1 cellular context compared by ENCODE assay signal in the genomic region with DNA sequence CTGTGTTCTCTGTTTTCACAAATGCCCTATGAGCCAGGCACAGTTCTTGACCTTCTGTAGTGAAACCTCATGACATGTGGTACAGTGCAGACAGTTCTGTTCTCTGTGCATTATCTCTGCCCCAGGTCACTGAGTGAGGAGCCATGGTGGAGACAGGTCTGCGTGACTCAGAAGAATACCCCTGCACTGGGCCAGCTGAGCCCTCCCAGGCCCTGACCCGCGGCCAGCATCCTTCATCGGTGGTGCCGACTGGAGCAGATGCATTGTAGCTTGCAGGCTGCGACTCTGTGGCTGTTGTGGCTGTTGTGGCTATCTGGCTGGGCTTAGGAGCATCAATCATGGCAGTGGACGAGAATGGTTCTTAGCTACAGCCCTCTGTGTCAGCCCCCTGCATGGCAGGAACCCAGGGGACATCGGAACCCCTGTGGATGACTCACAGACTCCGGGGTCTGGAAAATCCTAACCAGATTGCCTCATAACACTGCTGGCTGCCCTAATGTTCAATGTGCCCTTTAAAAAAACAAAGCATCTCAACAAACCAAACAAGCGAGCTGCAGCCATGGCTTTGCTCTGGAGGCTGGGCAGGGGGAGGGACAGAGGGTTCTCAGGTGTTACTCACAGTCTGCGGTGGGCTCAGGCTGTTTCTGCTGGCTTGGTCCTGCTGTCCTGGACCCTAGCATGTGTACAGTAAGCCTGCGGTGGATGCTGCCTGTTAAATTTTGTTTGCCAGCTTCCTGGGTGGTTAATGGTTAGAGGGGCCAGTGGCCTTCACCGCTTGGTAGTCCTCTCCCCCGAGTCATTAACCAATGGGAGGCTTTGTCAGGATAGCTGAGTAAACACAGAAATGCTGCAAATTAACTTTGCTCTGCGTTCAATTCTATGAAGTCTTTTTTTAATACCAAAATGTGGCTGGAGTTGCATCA.
TF ChIP-seq lines count a peak whose summit lies in the region.

SERPINA6 (minus strand) TSS at position 689 of the 923 bp plus-strand sequence. CDS start 8,688 bp downstream, outside the sequence.

TF ChIP-seq in HepG2, 621 proteins besides CTCF, POLR2A, EP300 and RAD21 (continued from another document and continues in another):
- TF ChIP-seq, protein P1, sequence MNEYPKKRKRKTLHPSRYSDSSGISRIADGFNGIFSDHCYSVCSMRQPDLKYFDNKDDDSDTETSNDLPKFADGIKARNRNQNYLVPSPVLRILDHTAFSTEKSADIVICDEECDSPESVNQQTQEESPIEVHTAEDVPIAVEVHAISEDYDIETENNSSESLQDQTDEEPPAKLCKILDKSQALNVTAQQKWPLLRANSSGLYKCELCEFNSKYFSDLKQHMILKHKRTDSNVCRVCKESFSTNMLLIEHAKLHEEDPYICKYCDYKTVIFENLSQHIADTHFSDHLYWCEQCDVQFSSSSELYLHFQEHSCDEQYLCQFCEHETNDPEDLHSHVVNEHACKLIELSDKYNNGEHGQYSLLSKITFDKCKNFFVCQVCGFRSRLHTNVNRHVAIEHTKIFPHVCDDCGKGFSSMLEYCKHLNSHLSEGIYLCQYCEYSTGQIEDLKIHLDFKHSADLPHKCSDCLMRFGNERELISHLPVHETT (CRISPR knock-in tag; conservative IDR thresholded peaks at IDR 0.05), result no peak; the same call in 1 of the 2 replicates
- TF ChIP-seq HNRNPH1 (optimal IDR thresholded peaks at IDR 0.05; ENCODE audit: low read depth, low read length), result no peak
- no peak for TF ChIP-seq ZNF136 (CRISPR knock-in tag; IDR thresholded peaks at IDR 0.05; ENCODE audit: low read depth)
- peak; percentile 9 for TF ChIP-seq TEAD3 (CRISPR knock-in tag; optimal IDR thresholded peaks at IDR 0.05; ENCODE audit: borderline replicate concordance)
- TF ChIP-seq ZNF746 (CRISPR knock-in tag; IDR thresholded peaks at IDR 0.05), result 0 out of 2 replicates have a peak, but pooled peaks have one; percentile 47
- no peak for TF ChIP-seq ZNF704 (CRISPR knock-in tag; IDR thresholded peaks at IDR 0.05; ENCODE audit: borderline replicate concordance)
- TF ChIP-seq CCDC6 (CRISPR knock-in tag; IDR thresholded peaks at IDR 0.05), result 0 out of 2 replicates have a peak, but pooled peaks have one; percentile 18
- TF ChIP-seq ZNF251 (CRISPR knock-in tag; IDR thresholded peaks at IDR 0.05), result no peak
- 0 out of 2 replicates have a peak, but pooled peaks have one; percentile 51 for TF ChIP-seq ZSCAN30 (CRISPR knock-in tag; IDR thresholded peaks at IDR 0.05)
- TF ChIP-seq ZNF12 (CRISPR knock-in tag; IDR thresholded peaks at IDR 0.05), result no peak
- TF ChIP-seq ZNF207 (IDR thresholded peaks at IDR 0.05; ENCODE audit: borderline replicate concordance), result no peak
- no peak for TF ChIP-seq EEA1 (CRISPR knock-in tag; IDR thresholded peaks at IDR 0.05; ENCODE audit: borderline replicate concordance)
- no peak for TF ChIP-seq CEBPZ (IDR thresholded peaks at IDR 0.05; ENCODE audit: low read length)
- peak; percentile 74; the same call in 1 of the 2 replicates for TF ChIP-seq PHF21A (CRISPR knock-in tag; IDR thresholded peaks at IDR 0.05)
- no peak for TF ChIP-seq ZFP90 (CRISPR knock-in tag; IDR thresholded peaks at IDR 0.05; ENCODE audit: borderline replicate concordance)
- TF ChIP-seq NFE2L1 (CRISPR knock-in tag; IDR thresholded peaks at IDR 0.05; ENCODE audit: borderline replicate concordance), result no peak; the same call in 1 of the 2 replicates
- peak; percentile 82 for TF ChIP-seq ZNF501 (CRISPR knock-in tag; IDR thresholded peaks at IDR 0.05)
- TF ChIP-seq HCFC1 (IDR thresholded peaks at IDR 0.05; ENCODE audit: low read depth, low read length), result no peak
- TF ChIP-seq SATB2 (CRISPR knock-in tag; IDR thresholded peaks at IDR 0.05), result no peak
- TF ChIP-seq HES4 (CRISPR knock-in tag; IDR thresholded peaks at IDR 0.05; ENCODE audit: borderline replicate concordance), result no peak
- peak; percentile 2; the same call in 1 of the 2 replicates for TF ChIP-seq ZNF143 (CRISPR knock-in tag; IDR thresholded peaks at IDR 0.05)
- TF ChIP-seq, protein P2, sequence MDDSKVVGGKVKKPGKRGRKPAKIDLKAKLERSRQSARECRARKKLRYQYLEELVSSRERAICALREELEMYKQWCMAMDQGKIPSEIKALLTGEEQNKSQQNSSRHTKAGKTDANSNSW (CRISPR knock-in tag; IDR thresholded peaks at IDR 0.05; ENCODE audit: borderline replicate concordance), result no peak
- TF ChIP-seq, protein P3, sequence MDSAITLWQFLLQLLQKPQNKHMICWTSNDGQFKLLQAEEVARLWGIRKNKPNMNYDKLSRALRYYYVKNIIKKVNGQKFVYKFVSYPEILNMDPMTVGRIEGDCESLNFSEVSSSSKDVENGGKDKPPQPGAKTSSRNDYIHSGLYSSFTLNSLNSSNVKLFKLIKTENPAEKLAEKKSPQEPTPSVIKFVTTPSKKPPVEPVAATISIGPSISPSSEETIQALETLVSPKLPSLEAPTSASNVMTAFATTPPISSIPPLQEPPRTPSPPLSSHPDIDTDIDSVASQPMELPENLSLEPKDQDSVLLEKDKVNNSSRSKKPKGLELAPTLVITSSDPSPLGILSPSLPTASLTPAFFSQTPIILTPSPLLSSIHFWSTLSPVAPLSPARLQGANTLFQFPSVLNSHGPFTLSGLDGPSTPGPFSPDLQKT (CRISPR knock-in tag; IDR thresholded peaks at IDR 0.05; ENCODE audit: borderline replicate concordance), result no peak
- TF ChIP-seq NFIB (CRISPR knock-in tag; IDR thresholded peaks at IDR 0.05; ENCODE audit: borderline replicate concordance), result no peak
- no peak; the same call in 1 of the 2 replicates for TF ChIP-seq ZFP82 (CRISPR knock-in tag; IDR thresholded peaks at IDR 0.05; ENCODE audit: borderline replicate concordance)
- TF ChIP-seq ZSCAN31 (CRISPR knock-in tag; IDR thresholded peaks at IDR 0.05; ENCODE audit: low read depth), result no peak
- TF ChIP-seq ZBTB8A (CRISPR knock-in tag; IDR thresholded peaks at IDR 0.05; ENCODE audit: borderline replicate concordance, low read depth), result no peak
- no peak for TF ChIP-seq SOX13 (IDR thresholded peaks at IDR 0.05)
- TF ChIP-seq SOX13 (CRISPR knock-in tag; conservative IDR thresholded peaks at IDR 0.05 in 1 of 2, IDR thresholded peaks at IDR 0.05 in 1 of 2), result peak in 1 of 2 experiments; percentile 60; a peak in 2 of 4 replicates
- TF ChIP-seq TAF15 (IDR thresholded peaks at IDR 0.05; ENCODE audit: low read depth, low read length, poor library complexity, severe bottlenecking), result no peak
- TF ChIP-seq ZBTB38 (CRISPR knock-in tag; IDR thresholded peaks at IDR 0.05), result 0 out of 2 replicates have a peak, but pooled peaks have one; percentile 27
- TF ChIP-seq, protein P4, sequence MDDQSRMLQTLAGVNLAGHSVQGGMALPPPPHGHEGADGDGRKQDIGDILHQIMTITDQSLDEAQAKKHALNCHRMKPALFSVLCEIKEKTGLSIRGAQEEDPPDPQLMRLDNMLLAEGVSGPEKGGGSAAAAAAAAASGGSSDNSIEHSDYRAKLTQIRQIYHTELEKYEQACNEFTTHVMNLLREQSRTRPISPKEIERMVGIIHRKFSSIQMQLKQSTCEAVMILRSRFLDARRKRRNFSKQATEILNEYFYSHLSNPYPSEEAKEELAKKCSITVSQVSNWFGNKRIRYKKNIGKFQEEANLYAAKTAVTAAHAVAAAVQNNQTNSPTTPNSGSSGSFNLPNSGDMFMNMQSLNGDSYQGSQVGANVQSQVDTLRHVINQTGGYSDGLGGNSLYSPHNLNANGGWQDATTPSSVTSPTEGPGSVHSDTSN (CRISPR knock-in tag; IDR thresholded peaks at IDR 0.05; ENCODE audit: borderline replicate concordance), result no peak
- TF ChIP-seq NCOA1 (CRISPR knock-in tag; IDR thresholded peaks at IDR 0.05), result no peak
- peak; percentile 61 for TF ChIP-seq MAX (IDR thresholded peaks at IDR 0.05)
- no peak for TF ChIP-seq ZNF724P (CRISPR knock-in tag; IDR thresholded peaks at IDR 0.05; ENCODE audit: borderline replicate concordance)
- no peak for TF ChIP-seq PLSCR1 (CRISPR knock-in tag; IDR thresholded peaks at IDR 0.05; ENCODE audit: borderline replicate concordance)
- no peak for TF ChIP-seq ZNF841 (CRISPR knock-in tag; IDR thresholded peaks at IDR 0.05; ENCODE audit: borderline replicate concordance)
- TF ChIP-seq SMAD3 (CRISPR knock-in tag; IDR thresholded peaks at IDR 0.05), result no peak
- TF ChIP-seq CSRNP2 (CRISPR knock-in tag; conservative IDR thresholded peaks at IDR 0.05; ENCODE audit: low read depth), result no peak
- TF ChIP-seq ZNF224 (CRISPR knock-in tag; IDR thresholded peaks at IDR 0.05), result peak; percentile 33; the same call in 1 of the 2 replicates
- peak; percentile 89; the same call in 1 of the 2 replicates for TF ChIP-seq ZSCAN25 (CRISPR knock-in tag; IDR thresholded peaks at IDR 0.05)
- TF ChIP-seq, protein P5, sequence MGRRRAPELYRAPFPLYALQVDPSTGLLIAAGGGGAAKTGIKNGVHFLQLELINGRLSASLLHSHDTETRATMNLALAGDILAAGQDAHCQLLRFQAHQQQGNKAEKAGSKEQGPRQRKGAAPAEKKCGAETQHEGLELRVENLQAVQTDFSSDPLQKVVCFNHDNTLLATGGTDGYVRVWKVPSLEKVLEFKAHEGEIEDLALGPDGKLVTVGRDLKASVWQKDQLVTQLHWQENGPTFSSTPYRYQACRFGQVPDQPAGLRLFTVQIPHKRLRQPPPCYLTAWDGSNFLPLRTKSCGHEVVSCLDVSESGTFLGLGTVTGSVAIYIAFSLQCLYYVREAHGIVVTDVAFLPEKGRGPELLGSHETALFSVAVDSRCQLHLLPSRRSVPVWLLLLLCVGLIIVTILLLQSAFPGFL (CRISPR knock-in tag; IDR thresholded peaks at IDR 0.05), result no peak
- no peak for TF ChIP-seq ZSCAN12 (CRISPR knock-in tag; IDR thresholded peaks at IDR 0.05)
- no peak for TF ChIP-seq NFATC3 (CRISPR knock-in tag; IDR thresholded peaks at IDR 0.05)
